ENCODE assay signal across 23 cellular contexts in the genomic region with DNA sequence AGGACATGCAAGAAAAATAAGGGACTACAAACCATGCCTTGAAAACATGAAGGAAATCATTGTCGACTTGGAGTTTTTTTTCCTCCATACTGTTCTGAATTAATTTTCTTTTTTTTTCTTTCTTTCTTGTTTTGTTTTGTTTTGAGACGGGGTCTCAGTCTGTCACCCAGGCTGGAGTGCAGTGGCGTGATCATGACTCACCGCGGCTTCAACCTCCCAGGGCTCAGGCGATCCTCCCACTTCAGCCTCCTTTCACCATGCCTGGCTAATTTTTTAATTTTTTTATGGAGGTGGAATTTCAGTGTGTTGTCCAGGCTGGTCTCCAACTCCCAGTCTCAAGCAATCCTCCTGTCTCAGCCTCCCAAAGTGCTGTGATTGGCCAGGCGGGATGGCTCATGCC. TPM values are rescaled to one million over a fixed set of nuclear protein-coding genes. Genes with fewer than 3 reads are reported as not detected.
A peak's percentile ranks its signal among the peaks of the same experiment; 100 is the strongest.
DNase-seq lines count a peak whose midpoint lies in the region; ATAC-seq and TF ChIP-seq lines count a peak whose summit lies in the region.
"Had no signal": no experiment of that assay in that cellular context is flagged by ENCODE, and none has a peak within 500 bp of the region (broad histone marks: within the 10 kb centered on the region; RNA-seq: fewer than 3 reads in every experiment).

No MANE protein-coding gene starts in this region.

- H4K8ac ChIP-seq in trophoblast cell (ENCODE audit: low read depth, low read length), result no peak overlapping the region

- no peaks in the 10 kb centered on the region for H3K79me1 ChIP-seq in trophoblast cell (ENCODE audit: low read length)

- intact Hi-C loops in upper lobe of right lung (cut with DNase I), result no loop called here

- no peaks in the 10 kb centered on the region for H4K20me1 ChIP-seq in Karpas-422 (ENCODE audit: insufficient read depth, low read depth, low read length)

- no peak overlapping the region for H3K23ac ChIP-seq in trophoblast cell (ENCODE audit: low read length)

- H3K9me3 ChIP-seq in Karpas-422 (ENCODE audit: low read length) (no peaks in the 10 kb centered on the region), trophoblast cell (ENCODE audit: insufficient read depth, low read depth, low read length) (no peaks in the 10 kb centered on the region), upper lobe of right lung (no peaks in the 10 kb centered on the region)
- H3K9me3 ChIP-seq: Caco-2 had no signal

- H2AK5ac ChIP-seq in trophoblast cell (ENCODE audit: low read length), result no peak overlapping the region

- DNase-seq in Karpas-422 (peak; percentile 4), trophoblast cell (peak; percentile 49 to 63), upper lobe of right lung (peak; percentile 19), anterior cingulate cortex (lab: John Stamatoyannopoulos, UW) (no peak), SHP77 (lab: John Stamatoyannopoulos, UW) (no peak)
- DNase-seq: C1 segment of cervical spinal cord; Caco-2; CD4-positive, CD25-positive, alpha-beta regulatory T cell; CD8-positive, alpha-beta T cell; DMS153; DND-41; EL; GDM1; H9; HFFc6 had no signal

- H3K36me3 ChIP-seq in Karpas-422 (ENCODE audit: insufficient read depth, low read length) (no peaks in the 10 kb centered on the region), trophoblast cell (ENCODE audit: control insufficient read depth in 1 of 2, insufficient read depth in 2 of 2, low read length in 2 of 2) (no peaks in the 10 kb centered on the region), upper lobe of right lung (no peaks in the 10 kb centered on the region)

- no CpG with 5 or more reads among the region's 7 CpGs for WGBS in trophoblast cell (ENCODE audit: extremely low coverage, insufficient coverage, insufficient read length)

- no peak overlapping the region for H2BK120ac ChIP-seq in trophoblast cell (ENCODE audit: insufficient read depth, low read length, poor library complexity)

- no peak overlapping the region for H3K4ac ChIP-seq in trophoblast cell (ENCODE audit: low read depth, low read length)

- H3K27ac ChIP-seq in Karpas-422 (ENCODE audit: low read length) (no peak overlapping the region), trophoblast cell (ENCODE audit: low read depth, low read length) (no peak overlapping the region), upper lobe of right lung (no peak overlapping the region)

- H3K79me2 ChIP-seq in Karpas-422 (ENCODE audit: low read length) (no peaks in the 10 kb centered on the region), trophoblast cell (ENCODE audit: control insufficient read depth, insufficient read depth, low read length, poor library complexity) (no peaks in the 10 kb centered on the region)

- H3K27me3 ChIP-seq in Karpas-422 (ENCODE audit: low read length) (no peaks in the 10 kb centered on the region), trophoblast cell (ENCODE audit: insufficient read depth, low read length) (no peaks in the 10 kb centered on the region), upper lobe of right lung (no peaks in the 10 kb centered on the region)

- no peak overlapping the region for H2BK5ac ChIP-seq in trophoblast cell (ENCODE audit: low read depth, low read length, poor library complexity)

- H3K18ac ChIP-seq in trophoblast cell (ENCODE audit: low read length), result no peak overlapping the region

- no peak overlapping the region for H2BK12ac ChIP-seq in trophoblast cell (ENCODE audit: low read length)

- H3K9ac ChIP-seq in Karpas-422 (ENCODE audit: low read length), result no peak overlapping the region
- no peak overlapping the region for H3K9ac ChIP-seq in trophoblast cell (ENCODE audit: low read length)

- H4K91ac ChIP-seq in trophoblast cell (ENCODE audit: low read depth, low read length), result no peak overlapping the region

- H3K4me1 ChIP-seq in Karpas-422 (ENCODE audit: low read length), result 0 out of 2 replicates have a peak, but pooled peaks cover 5% of the 10 kb centered on the region
- no peaks in the 10 kb centered on the region for H3K4me1 ChIP-seq in trophoblast cell (ENCODE audit: control insufficient read depth in 1 of 2, insufficient read depth in 2 of 2, low read length in 2 of 2)
- H3K4me1 ChIP-seq in upper lobe of right lung, result no peaks in the 10 kb centered on the region
- H3K4me1 ChIP-seq: Caco-2 had no signal

- no peak overlapping the region for H3K4me2 ChIP-seq in Karpas-422 (ENCODE audit: low read depth, low read length, poor library complexity, severe bottlenecking)
- no peak overlapping the region for H3K4me2 ChIP-seq in trophoblast cell (ENCODE audit: low read length)
- H3K4me2 ChIP-seq: GM23338 had no signal

- no peak overlapping the region for H4K12ac ChIP-seq in trophoblast cell (ENCODE audit: low read depth, low read length)

- H3K4me3 ChIP-seq in Karpas-422 (ENCODE audit: low read length), result no peak overlapping the region
- no peak overlapping the region for H3K4me3 ChIP-seq in trophoblast cell (ENCODE audit: low read depth, low read length)
- no peak overlapping the region for H3K4me3 ChIP-seq in upper lobe of right lung
- H3K4me3 ChIP-seq: GM12878, GM23338 had no signal

- no peak overlapping the region for H3K14ac ChIP-seq in trophoblast cell (ENCODE audit: low read length)

- H2AFZ ChIP-seq in Karpas-422 (ENCODE audit: low read length), result no peak overlapping the region
- H2AFZ ChIP-seq in trophoblast cell (ENCODE audit: insufficient read depth, low read length, poor library complexity), result no peak overlapping the region
- H2AFZ ChIP-seq: GM23338 had no signal

- ATAC-seq in upper lobe of right lung (no peak), HG02623 (IDR thresholded peaks at IDR 0.05; ENCODE audit: unreplicated experiment) (no peak)
- ATAC-seq: CD8-positive, alpha-beta T cell; GM12878; GM23338; HCT116 had no signal

- no peak for TF ChIP-seq CTCF in upper lobe of right lung (IDR thresholded peaks at IDR 0.05)

- H3K9me2 ChIP-seq in Karpas-422 (replicated peaks; ENCODE audit: insufficient read depth, low read length), result no peaks in the 10 kb centered on the region

RNA-seq across cellular contexts. Expression of gene UCMA, which starts 11.6 kb away (rescaled TPM):
- total RNA-seq in Karpas-422 (2014; rRNA removed; shearing (Covaris generic); ENCODE audit: low replicate concordance), result 0.63 TPM in 1 of 2 replicates, not detected in the other
- polyA plus RNA-seq in trophoblast cell (2013), result not detected in 2 replicates
- not detected for total RNA-seq in upper lobe of right lung
- total RNA-seq: A172; A673; Caco-2; CD4-positive, CD25-positive, alpha-beta regulatory T cell; CD8-positive, alpha-beta T cell; GM12878; H4; H9; HFFc6 had no signal
- polyA plus RNA-seq: BJ; CD4-positive, CD25-positive, alpha-beta regulatory T cell had no signal

Comparison
In these comparisons a context has a peak if more than half of its experiments do, and no peak if none do; other contexts are left out.
1. DNase-seq: peak in Karpas-422 (single experiment), trophoblast cell (2 of 2) and upper lobe of right lung (single experiment); none in anterior cingulate cortex (0 of 58) and SHP77 (0 of 2).